ENCODE assay signal across 1 cellular context in the genomic region with DNA sequence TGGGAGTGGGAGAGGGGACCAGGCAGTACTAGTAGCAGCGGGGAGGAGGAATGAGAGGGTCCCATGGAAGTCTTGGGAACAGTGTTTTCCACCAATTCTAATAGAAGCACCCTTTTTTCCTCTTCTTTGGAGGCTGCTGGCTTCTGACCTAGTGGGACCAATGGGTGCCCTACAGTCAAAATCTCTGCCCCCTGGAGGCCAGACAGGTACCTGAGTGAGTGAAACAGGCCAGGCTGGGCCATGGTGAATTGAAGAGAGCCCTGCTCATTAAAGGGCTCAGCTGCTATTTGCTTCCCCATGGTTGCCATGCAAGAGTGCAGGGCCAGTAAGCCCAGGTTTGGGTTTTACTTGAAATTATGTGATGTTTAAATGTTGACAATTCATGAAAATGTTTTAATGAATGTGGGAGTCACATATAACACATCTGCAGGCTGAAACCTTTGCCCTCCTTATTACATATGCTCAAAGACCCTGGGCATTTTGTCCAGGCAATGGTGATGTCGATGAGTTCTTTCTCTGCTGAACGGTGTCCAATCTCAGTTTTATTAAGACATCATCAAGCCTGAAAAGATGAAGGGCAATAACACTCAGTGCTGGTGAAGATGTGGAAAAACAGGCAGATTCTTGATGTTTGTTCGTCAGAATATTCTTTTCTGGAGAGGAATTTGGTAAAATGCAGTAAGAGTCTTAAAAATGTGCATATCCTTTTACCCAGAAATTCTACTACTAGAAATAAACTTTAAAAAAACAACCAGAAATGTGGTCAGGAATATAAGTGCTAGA.
TF ChIP-seq lines count a peak whose summit lies in the region.

No MANE protein-coding gene starts in this region.

TF ChIP-seq in GM12878, 131 proteins besides CTCF, POLR2A, EP300 and RAD21:
- TF ChIP-seq MTA3 (IDR thresholded peaks at IDR 0.05; ENCODE audit: borderline replicate concordance, low read length) = no peak
- no peak for TF ChIP-seq SREBF1 (IDR thresholded peaks at IDR 0.05; ENCODE audit: low read length)
- no peak for TF ChIP-seq ZBED1 (IDR thresholded peaks at IDR 0.05; ENCODE audit: borderline replicate concordance)
- TF ChIP-seq, protein P1, sequence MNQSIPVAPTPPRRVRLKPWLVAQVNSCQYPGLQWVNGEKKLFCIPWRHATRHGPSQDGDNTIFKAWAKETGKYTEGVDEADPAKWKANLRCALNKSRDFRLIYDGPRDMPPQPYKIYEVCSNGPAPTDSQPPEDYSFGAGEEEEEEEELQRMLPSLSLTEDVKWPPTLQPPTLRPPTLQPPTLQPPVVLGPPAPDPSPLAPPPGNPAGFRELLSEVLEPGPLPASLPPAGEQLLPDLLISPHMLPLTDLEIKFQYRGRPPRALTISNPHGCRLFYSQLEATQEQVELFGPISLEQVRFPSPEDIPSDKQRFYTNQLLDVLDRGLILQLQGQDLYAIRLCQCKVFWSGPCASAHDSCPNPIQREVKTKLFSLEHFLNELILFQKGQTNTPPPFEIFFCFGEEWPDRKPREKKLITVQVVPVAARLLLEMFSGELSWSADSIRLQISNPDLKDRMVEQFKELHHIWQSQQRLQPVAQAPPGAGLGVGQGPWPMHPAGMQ (IDR thresholded peaks at IDR 0.05; ENCODE audit: borderline replicate concordance) = no peak
- TF ChIP-seq, protein P2, sequence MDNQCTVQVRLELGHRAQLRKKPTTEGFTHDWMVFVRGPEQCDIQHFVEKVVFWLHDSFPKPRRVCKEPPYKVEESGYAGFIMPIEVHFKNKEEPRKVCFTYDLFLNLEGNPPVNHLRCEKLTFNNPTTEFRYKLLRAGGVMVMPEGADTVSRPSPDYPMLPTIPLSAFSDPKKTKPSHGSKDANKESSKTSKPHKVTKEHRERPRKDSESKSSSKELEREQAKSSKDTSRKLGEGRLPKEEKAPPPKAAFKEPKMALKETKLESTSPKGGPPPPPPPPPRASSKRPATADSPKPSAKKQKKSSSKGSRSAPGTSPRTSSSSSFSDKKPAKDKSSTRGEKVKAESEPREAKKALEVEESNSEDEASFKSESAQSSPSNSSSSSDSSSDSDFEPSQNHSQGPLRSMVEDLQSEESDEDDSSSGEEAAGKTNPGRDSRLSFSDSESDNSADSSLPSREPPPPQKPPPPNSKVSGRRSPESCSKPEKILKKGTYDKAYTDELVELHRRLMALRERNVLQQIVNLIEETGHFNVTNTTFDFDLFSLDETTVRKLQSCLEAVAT (IDR thresholded peaks at IDR 0.05) = no peak
